ENCODE assay signal across 20 cellular contexts in the genomic region with DNA sequence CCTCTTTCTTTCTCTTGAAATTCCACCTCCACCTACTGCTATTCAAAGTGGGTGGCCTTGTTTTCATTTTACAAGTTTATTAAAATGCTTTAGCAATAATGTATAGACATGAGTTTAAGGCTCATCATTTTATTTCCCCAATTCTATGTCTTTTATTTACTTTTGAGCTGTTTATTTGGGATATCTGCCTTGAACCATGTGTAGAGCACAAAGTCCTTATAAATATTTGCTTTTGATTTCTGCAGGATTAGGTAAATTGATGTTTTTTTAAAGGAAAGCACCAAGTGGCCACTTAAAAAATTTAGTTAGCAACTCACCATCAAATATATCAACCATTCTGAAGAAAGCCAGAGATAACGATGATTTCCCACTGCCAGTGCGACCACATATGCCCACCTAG. TPM values are rescaled to one million over a fixed set of nuclear protein-coding genes. Genes with fewer than 3 reads are reported as not detected.
DNase-seq lines count a peak whose midpoint lies in the region; ATAC-seq and TF ChIP-seq lines count a peak whose summit lies in the region.
"Had no signal": no experiment of that assay in that cellular context is flagged by ENCODE, and none has a peak within 500 bp of the region (broad histone marks: within the 10 kb centered on the region; RNA-seq: fewer than 3 reads in every experiment).

No MANE protein-coding gene starts in this region.

- TF ChIP-seq CTCF in right atrium auricular region (IDR thresholded peaks at IDR 0.05): no peak

- no peaks in the 10 kb centered on the region for H3K36me3 ChIP-seq in right atrium auricular region
- no peaks in the 10 kb centered on the region for H3K36me3 ChIP-seq in mesenchymal stem cell (ENCODE audit: control insufficient read depth in 1 of 2, insufficient read depth in 2 of 2, low read depth in 1 of 2, low read length in 2 of 2)

- no peak overlapping the region for H4K8ac ChIP-seq in mesenchymal stem cell (ENCODE audit: low read length)

- no peak overlapping the region for H2AFZ ChIP-seq in mesenchymal stem cell (ENCODE audit: low read depth, low read length)

- H3K4me3 ChIP-seq in right atrium auricular region (no peak overlapping the region), mesenchymal stem cell (ENCODE audit: insufficient read depth in 1 of 2, low read depth in 1 of 2, low read length in 2 of 2) (no peak overlapping the region)
- H3K4me3 ChIP-seq: A549 had no signal

- H3K27ac ChIP-seq in right atrium auricular region (peak overlapping the region; percentile 17 to 52), mesenchymal stem cell (ENCODE audit: low read length, poor library complexity, severe bottlenecking) (no peak overlapping the region)
- H3K27ac ChIP-seq: A549, C4-2B had no signal

- H2BK12ac ChIP-seq in mesenchymal stem cell (ENCODE audit: low read length in 2 of 2): no peak overlapping the region

- DNase-seq in right atrium auricular region (ENCODE audit: low spot score) (no peak), cardiac septum (ENCODE audit: low spot score) (no peak), left lobe of liver (ENCODE audit: low spot score) (no peak), mesenchymal stem cell (no peak), retina (no peak)
- no peak for DNase-seq in effector CD4-positive, alpha-beta T cell
- DNase-seq: AML-193; CD4-positive, alpha-beta T cell; DMS153; DMS79; GF-D8; GOT3; H7; HFFc6 had no signal

- no peak overlapping the region for H3K4ac ChIP-seq in mesenchymal stem cell (ENCODE audit: low read depth in 1 of 2, low read length in 2 of 2)

- H3K9me3 ChIP-seq in right atrium auricular region (no peaks in the 10 kb centered on the region), mesenchymal stem cell (ENCODE audit: control insufficient read depth, low read length) (no peaks in the 10 kb centered on the region)
- H3K9me3 ChIP-seq: A549 had no signal

- ATAC-seq in left lobe of liver (peak; percentile 76), GM19463 (IDR thresholded peaks at IDR 0.05; ENCODE audit: unreplicated experiment) (no peak)
- ATAC-seq: A549, HCT116 had no signal

- no peak overlapping the region for H3K23ac ChIP-seq in mesenchymal stem cell (ENCODE audit: low read length in 2 of 2)

- H3K4me1 ChIP-seq in right atrium auricular region (peaks cover 0 to 15% of the 10 kb centered on the region in 2 donors), mesenchymal stem cell (ENCODE audit: control insufficient read depth, insufficient read depth, low read depth, low read length) (no peaks in the 10 kb centered on the region)

- intact Hi-C loops in cardiac septum (cut with DNase I): no loop called here

- peak overlapping the region; percentile 81 for H2AK5ac ChIP-seq in mesenchymal stem cell (ENCODE audit: low read length, severe bottlenecking)

- H3K4me2 ChIP-seq in mesenchymal stem cell (ENCODE audit: low read length, poor library complexity, severe bottlenecking): no peak overlapping the region
- H3K4me2 ChIP-seq: A549 had no signal

- H3K79me1 ChIP-seq in mesenchymal stem cell (replicated peaks; ENCODE audit: low read length, poor library complexity, severe bottlenecking): no peaks in the 10 kb centered on the region

- no peak overlapping the region for H3K18ac ChIP-seq in mesenchymal stem cell (ENCODE audit: low read depth in 1 of 2, low read length in 2 of 2)

- no peak overlapping the region for H3K9ac ChIP-seq in mesenchymal stem cell (ENCODE audit: low read length)

- no peak overlapping the region for H3K14ac ChIP-seq in mesenchymal stem cell (ENCODE audit: low read length in 2 of 2)

- 73% methylated on average over 2 of the region's 2 CpGs for WGBS in mesenchymal stem cell

- no peak overlapping the region for H2BK15ac ChIP-seq in mesenchymal stem cell (ENCODE audit: low read depth, poor library complexity, severe bottlenecking)

- H4K91ac ChIP-seq in mesenchymal stem cell (ENCODE audit: low read length): no peak overlapping the region

- no peak overlapping the region for H2BK120ac ChIP-seq in mesenchymal stem cell (ENCODE audit: low read depth, low read length)

- H2BK5ac ChIP-seq in mesenchymal stem cell (ENCODE audit: low read depth, low read length, poor library complexity, severe bottlenecking): no peak overlapping the region

- no peaks in the 10 kb centered on the region for H3K27me3 ChIP-seq in right atrium auricular region
- no peaks in the 10 kb centered on the region for H3K27me3 ChIP-seq in mesenchymal stem cell (ENCODE audit: control insufficient read depth in 1 of 2, insufficient read depth in 1 of 2, low read length in 2 of 2)

RNA-seq across cellular contexts. Expression of gene KCNJ8, which starts 39.8 kb away (rescaled TPM):
- 10 to 100 TPM; 25.4 to 37.1 TPM for total RNA-seq in right atrium auricular region
- 38.0 TPM for total RNA-seq in cardiac septum
- total RNA-seq in left lobe of liver: 26.0 TPM
- polyA plus RNA-seq in mesenchymal stem cell (2013, experiment 1 of 2): 0.04 TPM
- 0.05 TPM for polyA plus RNA-seq in mesenchymal stem cell (2013, experiment 2 of 2)
- total RNA-seq: CD4-positive, alpha-beta T cell; Daoy had no signal
- polyA plus RNA-seq: IgD-negative memory B cell had no signal
